In genomic region chr16:88570691-88571092, GRCh38 we compare ENCODE assay signal across 8 cellular contexts. TPM values are rescaled to one million over a fixed set of nuclear protein-coding genes. Genes with fewer than 3 reads are reported as not detected.
DNase-seq lines count a peak whose midpoint lies in the region; ATAC-seq and TF ChIP-seq lines count a peak whose summit lies in the region.

No MANE protein-coding gene starts in this region.

- intact Hi-C loops in OCI-LY7 (cut with micrococcal nuclease; ENCODE audit: unreplicated experiment): loop anchor here (5.0 kb wide), 2 partner anchors 118 to 132 kb away; partner anchors contain the start of gene ZFPM1

- peak overlapping the region; percentile 95 for H3K4me2 ChIP-seq in BLaER1
- peak overlapping the region; percentile 100 for H3K4me2 ChIP-seq in OCI-LY7 (ENCODE audit: low read length)

- H3K36me3 ChIP-seq in BLaER1: peaks cover 38% of the 10 kb centered on the region
- peaks cover 40% of the 10 kb centered on the region for H3K36me3 ChIP-seq in OCI-LY7 (ENCODE audit: insufficient read depth, low read length)

- H3K9ac ChIP-seq in BLaER1: peak overlapping the region; percentile 98

- TF ChIP-seq CTCF in OCI-LY7 (conservative IDR thresholded peaks at IDR 0.05; ENCODE audit: low read length): no peak

- H3K27ac ChIP-seq in BLaER1 (peak overlapping the region; percentile 94), OCI-LY7 (ENCODE audit: low read depth, low read length, poor library complexity, severe bottlenecking) (peak overlapping the region; percentile 24)

- BruUV-seq in OCI-LY7 (replicated peaks; lab: Mats Ljungman, UMichigan): no TSS peak

- no peaks in the 10 kb centered on the region for H3K9me3 Mint-ChIP-seq in activated naive CD8-positive, alpha-beta T cell treated with anti-CD3 and anti-CD28 coated beads for 36 hours

- H3K9me3 ChIP-seq in BLaER1 (no peaks in the 10 kb centered on the region), OCI-LY7 (ENCODE audit: low read length) (no peaks in the 10 kb centered on the region)

- DNase-seq in OCI-LY7 (ENCODE audit: low spot score) (peak; percentile 49), iris pigment epithelial cell (ENCODE audit: low read depth) (peak; percentile 14), NCI-H2107 (lab: John Stamatoyannopoulos, UW) (no peak), D341Med (ENCODE audit: low spot score) (no peak)
- DNase-seq in activated naive CD8-positive, alpha-beta T cell treated with anti-CD3 and anti-CD28 coated beads for 36 hours: peak; percentile 52
- peak in 2 of 3 donors; percentile 9 to 28 for DNase-seq in stimulated activated CD4-positive, alpha-beta T cell treated with anti-CD3 and anti-CD28 coated beads, TNF-alpha, amount 100 ng/mL, for 1 hour (ENCODE audit: low read depth in 3 of 3, low spot score in 1 of 3)

- H3K4me3 Mint-ChIP-seq in activated naive CD8-positive, alpha-beta T cell treated with anti-CD3 and anti-CD28 coated beads for 36 hours: peak overlapping the region; percentile 89

- ATAC-seq in GM21737 (IDR thresholded peaks at IDR 0.05; ENCODE audit: unreplicated experiment): peak; percentile 21

- H3K27me3 Mint-ChIP-seq in activated naive CD8-positive, alpha-beta T cell treated with anti-CD3 and anti-CD28 coated beads for 36 hours: no peaks in the 10 kb centered on the region

- no peak overlapping the region for H2AFZ ChIP-seq in OCI-LY7 (ENCODE audit: low read length)

- H3K27ac Mint-ChIP-seq in activated naive CD8-positive, alpha-beta T cell treated with anti-CD3 and anti-CD28 coated beads for 36 hours: peak overlapping the region; percentile 77

- no peaks in the 10 kb centered on the region for H3K27me3 ChIP-seq in BLaER1

- H3K79me2 ChIP-seq in OCI-LY7 (ENCODE audit: insufficient read depth, low read depth, low read length): peaks cover 60% of the 10 kb centered on the region

- H3K4me1 ChIP-seq in BLaER1 (peaks cover 59% of the 10 kb centered on the region), OCI-LY7 (ENCODE audit: insufficient read depth, low read length, poor library complexity, severe bottlenecking) (peaks cover 22% of the 10 kb centered on the region)

- peaks cover 10% of the 10 kb centered on the region for H3K36me3 Mint-ChIP-seq in activated naive CD8-positive, alpha-beta T cell treated with anti-CD3 and anti-CD28 coated beads for 36 hours

- CTCF ChIA-PET in OCI-LY7 (lab: Charles Lee; ENCODE audit: unreplicated experiment): no interaction called here

- POLR2A ChIA-PET in OCI-LY7 (lab: Charles Lee): interaction anchor here (0.6 to 1.8 kb wide), 5 partner anchors 17 to 1294 kb away, joined by 3 to 4 read pairs (median 3); no protein-coding TSS in a partner anchor

- peaks cover 43% of the 10 kb centered on the region for H3K4me1 Mint-ChIP-seq in activated naive CD8-positive, alpha-beta T cell treated with anti-CD3 and anti-CD28 coated beads for 36 hours

- H3K4me3 ChIP-seq in BLaER1 (peak overlapping the region; percentile 99), OCI-LY7 (ENCODE audit: low read depth, low read length, poor library complexity, severe bottlenecking) (peak overlapping the region; percentile 98)

- no peaks in the 10 kb centered on the region for H3K9me2 ChIP-seq in OCI-LY7 (ENCODE audit: insufficient read depth, low read length)

- H4K20me1 ChIP-seq in BLaER1: peaks cover 54% of the 10 kb centered on the region
- H4K20me1 ChIP-seq in OCI-LY7 (ENCODE audit: insufficient read depth, low read length): peaks cover 18% of the 10 kb centered on the region

RNA-seq across cellular contexts. Expression of gene ZC3H18, which starts 0.5 kb away (rescaled TPM):
- 22.2 and 26.6 TPM in 2 replicates for total RNA-seq in OCI-LY7 (2014; rRNA removed; shearing (Covaris generic))
- 72.1 and 79.0 TPM in 2 replicates for total RNA-seq in OCI-LY7 (2022)
- total RNA-seq in activated naive CD8-positive, alpha-beta T cell treated with anti-CD3 and anti-CD28 coated beads for 36 hours: 10 to 100 TPM; 84.3 to 86.8 TPM

Comparison
In these comparisons a context has a peak if more than half of its experiments do, and no peak if none do; other contexts are left out.
1. DNase-seq: peak in OCI-LY7 (single experiment), activated naive CD8-positive, alpha-beta T cell treated with anti-CD3 and anti-CD28 coated beads for 36 hours (single experiment), iris pigment epithelial cell (single experiment) and stimulated activated CD4-positive, alpha-beta T cell treated with anti-CD3 and anti-CD28 coated beads, TNF-alpha, amount 100 ng/mL, for 1 hour (2 of 3); none in NCI-H2107 (single experiment) and D341Med (single experiment).